Comparison of ENCODE assay signal across 18 cellular contexts in genomic region chr7:155893176-155893575, GRCh38.
DNase-seq lines count a peak whose midpoint lies in the region; ATAC-seq, FAIRE-seq and TF ChIP-seq lines count a peak whose summit lies in the region.
"Had no signal": no experiment of that assay in that cellular context is flagged by ENCODE, and none has a peak within 500 bp of the region (broad histone marks: within the 10 kb centered on the region; RNA-seq: fewer than 3 reads in every experiment).

No MANE protein-coding gene starts in this region.

- H3K27ac ChIP-seq in spleen (no peak overlapping the region), small intestine (ENCODE audit: low read depth in 1 of 2, low read length in 1 of 2) (no peak overlapping the region)
- H3K27ac ChIP-seq: BLaER1, HL-60 had no signal

- no peak for TF ChIP-seq POLR2A in spleen (IDR thresholded peaks at IDR 0.05)

- no peak for ATAC-seq in left cardiac atrium
- ATAC-seq: CD8-positive, alpha-beta T cell; GM12878 had no signal

- no peaks in the 10 kb centered on the region for H3K4me1 ChIP-seq in spleen
- no peaks in the 10 kb centered on the region for H3K4me1 ChIP-seq in small intestine (ENCODE audit: control insufficient read depth in 2 of 2, insufficient read depth in 1 of 2, low read depth in 1 of 2, low read length in 1 of 2)
- H3K4me1 ChIP-seq: HAP-1 had no signal

- H3K27me3 ChIP-seq in spleen (replicated peaks in 1 of 7) (peaks cover 0 to 5% (median 0%) of the 10 kb centered on the region in 7 donors), small intestine (ENCODE audit: control insufficient read depth in 2 of 2, insufficient read depth in 2 of 2, low read length in 2 of 2) (no peaks in the 10 kb centered on the region)
- H3K27me3 ChIP-seq: BLaER1 had no signal

- FAIRE-seq in small intestine (lab: Jason Lieb, UNC), result no peak
- no peak for FAIRE-seq in HTR-8/SVneo (lab: Jason Lieb, UNC)
- FAIRE-seq: GM12878 had no signal

- TF ChIP-seq CTCF in spleen (IDR thresholded peaks at IDR 0.05 in 8 of 11, conservative IDR thresholded peaks at IDR 0.05 in 3 of 11), result no peak

- H3K4me3 ChIP-seq in spleen (no peak overlapping the region), small intestine (ENCODE audit: low read depth in 1 of 2, low read length in 2 of 2) (no peak overlapping the region)
- H3K4me3 ChIP-seq: BLaER1, GM12878, HAP-1 had no signal

- DNase-seq in cardiac septum (ENCODE audit: low spot score) (peak; percentile 54), left cardiac atrium (no peak), mesenteric fat pad (ENCODE audit: low spot score) (peak; percentile 77), spleen (peak; percentile 62), small intestine (no peak), globus pallidus (ENCODE audit: low spot score) (no peak), HTR-8/SVneo (ENCODE audit: insufficient read length, low spot score) (no peak)
- DNase-seq: 8988T; Calu3; CD8-positive, alpha-beta T cell; DMS 273 treated with DMSO at 0.1 percent for 48 hours; DMS53; DND-41; EL had no signal

- H3K9me3 ChIP-seq in spleen (peaks cover 0 to 5% (median 0%) of the 10 kb centered on the region in 8 donors), small intestine (ENCODE audit: control insufficient read depth, low read depth) (no peaks in the 10 kb centered on the region)
- H3K9me3 ChIP-seq: BLaER1, HAP-1 had no signal

- intact Hi-C loops in cardiac septum (cut with DNase I), result no loop called here
- intact Hi-C loops in left cardiac atrium (cut with DNase I), result no loop called here
- intact Hi-C loops in spleen (cut with DNase I; ENCODE audit: low total_unique reads), result no loop called here

- H3K36me3 ChIP-seq in spleen, result no peaks in the 10 kb centered on the region
- H3K36me3 ChIP-seq in small intestine (ENCODE audit: control insufficient read depth in 2 of 2, insufficient read depth in 2 of 2, low read length in 2 of 2), result no peaks in the 10 kb centered on the region
- H3K36me3 ChIP-seq: BLaER1, HAP-1 had no signal

- WGBS in spleen, 5 donors, result 75 to 86% (median 80%) methylated on average over 12 of the region's 12 CpGs
- WGBS in small intestine, 3 donors, result 77 to 85% (median 84%) methylated on average over 11 to 12 of the region's 12 CpGs

Comparison
In these comparisons a context has a peak if more than half of its experiments do, and no peak if none do; other contexts are left out.
1. DNase-seq: peak in cardiac septum (single experiment), mesenteric fat pad (single experiment) and spleen (single experiment); none in left cardiac atrium (single experiment), small intestine (single experiment), globus pallidus (single experiment) and HTR-8/SVneo (single experiment).